ENCODE assay signal across 25 cellular contexts in the genomic region with DNA sequence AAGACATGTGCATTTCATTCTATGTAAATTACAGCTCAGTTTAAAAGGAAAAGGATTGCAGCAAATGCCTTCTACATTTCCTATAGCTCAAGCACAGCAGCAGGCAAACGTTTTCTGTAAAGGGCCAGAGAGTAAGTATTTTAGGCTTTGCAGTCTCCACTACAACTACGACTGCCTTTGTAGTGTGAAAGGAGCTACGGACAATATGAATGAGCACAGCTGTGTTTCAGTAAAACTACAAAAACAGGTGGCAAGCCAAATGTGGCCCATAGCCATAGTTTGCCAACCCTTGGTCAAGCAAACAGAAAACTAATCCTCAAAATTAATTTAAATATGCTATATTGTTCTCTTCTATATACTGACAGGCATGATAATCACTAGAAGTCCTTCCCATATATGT. TPM values are rescaled to one million over a fixed set of nuclear protein-coding genes. Genes with fewer than 3 reads are reported as not detected.
DNase-seq lines count a peak whose midpoint lies in the region; ATAC-seq, FAIRE-seq and TF ChIP-seq lines count a peak whose summit lies in the region.
"Had no signal": no experiment of that assay in that cellular context is flagged by ENCODE, and none has a peak within 500 bp of the region (broad histone marks: within the 10 kb centered on the region; RNA-seq: fewer than 3 reads in every experiment).

No MANE protein-coding gene starts in this region.

- H3K36me3 ChIP-seq in pancreas = no peaks in the 10 kb centered on the region
- no peaks in the 10 kb centered on the region for H3K36me3 ChIP-seq in CD4-positive, alpha-beta memory T cell (ENCODE audit: insufficient read depth, low read length)
- H3K36me3 ChIP-seq: breast epithelium, left lung had no signal

- CTCF ChIA-PET in WTC11 (lab: Charles Lee) = interaction anchor here (1.3 kb wide), 1 partner anchor 228 kb away, joined by 4 read pairs; no protein-coding TSS in a partner anchor
- CTCF ChIA-PET in CD4-positive, alpha-beta memory T cell (lab: Charles Lee; ENCODE audit: partially characterized antibody) = interaction anchor here (2.6 kb wide), 1 partner anchor 228 kb away, joined by 7 read pairs; no protein-coding TSS in a partner anchor

- DNase-seq in T-helper 1 cell = no peak
- DNase-seq in WTC11 (ENCODE audit: low spot score) = no peak
- DNase-seq in pancreas = no peak
- no peak for DNase-seq in NCI-H1930 (lab: John Stamatoyannopoulos, UW)
- DNase-seq in CD4-positive, alpha-beta memory T cell = no peak
- DNase-seq: activated CD4-positive, alpha-beta T cell treated with anti-CD3 and anti-CD28 coated beads, Interleukin-2, amount 50 U/mL, for 48 hours; activated T-cell treated with anti-CD3 and anti-CD28 coated beads, Interleukin-2, amount 50 U/mL, for 24 hours; DMS79 treated with DMSO at 0.1 percent for 48 hours; left lung; NCI-H1436; nucleus accumbens; right cardiac atrium; stimulated activated naive CD4-positive, alpha-beta T cell treated with Interleukin-2 at 50 U/mL for 16 hours; SW 1271 had no signal

- H3K27me3 Mint-ChIP-seq in T-helper 1 cell treated with Interleukin-12 subunit alpha and Interleukin-12 subunit beta and Interleukin-4 antibody, amounts not matched to agents 30 μg/mL and 1 μg/mL, for 36 hours (ENCODE audit: low read depth) = no peaks in the 10 kb centered on the region
- no peaks in the 10 kb centered on the region for H3K27me3 Mint-ChIP-seq in WTC11 (ENCODE audit: low read depth)
- H3K27me3 Mint-ChIP-seq in CD4-positive, alpha-beta memory T cell = no peaks in the 10 kb centered on the region
- H3K27me3 Mint-ChIP-seq: activated T-cell treated with anti-CD3 and anti-CD28 coated beads, Interleukin-2, amount 50 U/mL, for 24 hours; dendritic cell treated with granulocyte-macrophage colony-stimulating factor and Interleukin-4, amounts not matched to agents 40 ng/mL and 50 ng/mL, for 4 days had no signal

- no peak for FAIRE-seq in pancreas (lab: Jason Lieb, UNC)
- FAIRE-seq: A549, frontal cortex, H54 had no signal

- no peak overlapping the region for H3K27ac ChIP-seq in pancreas
- H3K27ac ChIP-seq in CD4-positive, alpha-beta memory T cell (ENCODE audit: low read depth, low read length) = no peak overlapping the region
- H3K27ac ChIP-seq: A549, left lung, tibial nerve had no signal

- no peaks in the 10 kb centered on the region for H3K27me3 ChIP-seq in pancreas
- H3K27me3 ChIP-seq in CD4-positive, alpha-beta memory T cell (ENCODE audit: insufficient read depth, low read length) = no peaks in the 10 kb centered on the region
- H3K27me3 ChIP-seq: breast epithelium, left lung, tibial nerve had no signal

- WGBS in pancreas, 2 donors = 22 to 28% methylated on average over 3 of the region's 3 CpGs

- no peak overlapping the region for H3K4me3 Mint-ChIP-seq in T-helper 1 cell treated with Interleukin-12 subunit alpha and Interleukin-12 subunit beta and Interleukin-4 antibody, amounts not matched to agents 30 μg/mL and 1 μg/mL, for 36 hours
- H3K4me3 Mint-ChIP-seq in WTC11 = no peak overlapping the region
- H3K4me3 Mint-ChIP-seq in CD4-positive, alpha-beta memory T cell = peak overlapping the region in 1 of 8 donors; percentile 72
- H3K4me3 Mint-ChIP-seq: activated T-cell treated with anti-CD3 and anti-CD28 coated beads, Interleukin-2, amount 50 U/mL, for 24 hours; CD14-positive monocyte; dendritic cell treated with granulocyte-macrophage colony-stimulating factor and Interleukin-4, amounts not matched to agents 40 ng/mL and 50 ng/mL, for 4 days had no signal

- peaks cover 16% of the 10 kb centered on the region for H3K9me3 Mint-ChIP-seq in T-helper 1 cell treated with Interleukin-12 subunit alpha and Interleukin-12 subunit beta and Interleukin-4 antibody, amounts not matched to agents 30 μg/mL and 1 μg/mL, for 36 hours
- no peaks in the 10 kb centered on the region for H3K9me3 Mint-ChIP-seq in WTC11
- peaks cover 0 to 17% (median 7%) of the 10 kb centered on the region in 8 donors for H3K9me3 Mint-ChIP-seq in CD4-positive, alpha-beta memory T cell
- H3K9me3 Mint-ChIP-seq: activated T-cell treated with anti-CD3 and anti-CD28 coated beads, Interleukin-2, amount 50 U/mL, for 24 hours; dendritic cell treated with granulocyte-macrophage colony-stimulating factor and Interleukin-4, amounts not matched to agents 40 ng/mL and 50 ng/mL, for 4 days had no signal

- peaks cover 34% of the 10 kb centered on the region for H3K36me3 Mint-ChIP-seq in T-helper 1 cell treated with Interleukin-12 subunit alpha and Interleukin-12 subunit beta and Interleukin-4 antibody, amounts not matched to agents 30 μg/mL and 1 μg/mL, for 36 hours (ENCODE audit: low read depth)
- 0 out of 2 replicates have a peak, but pooled peaks cover 2% of the 10 kb centered on the region for H3K36me3 Mint-ChIP-seq in WTC11
- H3K36me3 Mint-ChIP-seq in CD4-positive, alpha-beta memory T cell = peaks cover 36 to 39% of the 10 kb centered on the region in 2 donors

- no peaks in the 10 kb centered on the region for H3K9me3 ChIP-seq in pancreas
- H3K9me3 ChIP-seq in CD4-positive, alpha-beta memory T cell (ENCODE audit: control insufficient read depth in 1 of 2, low read length in 2 of 2) = peaks cover 0 to 4% of the 10 kb centered on the region in 2 donors
- H3K9me3 ChIP-seq: A549, left lung had no signal

- peaks cover 44% of the 10 kb centered on the region for H3K4me1 Mint-ChIP-seq in T-helper 1 cell treated with Interleukin-12 subunit alpha and Interleukin-12 subunit beta and Interleukin-4 antibody, amounts not matched to agents 30 μg/mL and 1 μg/mL, for 36 hours (ENCODE audit: low read depth)
- H3K4me1 Mint-ChIP-seq in WTC11 = peaks cover 64% of the 10 kb centered on the region
- H3K4me1 Mint-ChIP-seq in CD4-positive, alpha-beta memory T cell = peaks cover 44 to 82% (median 65%) of the 10 kb centered on the region in 4 donors

- POLR2A ChIA-PET in WTC11 (lab: Charles Lee) = interaction anchor here (0.6 kb wide), 1 partner anchor 378 kb away, joined by 5 read pairs; no protein-coding TSS in a partner anchor
- POLR2A ChIA-PET in CD4-positive, alpha-beta memory T cell (lab: Charles Lee; ENCODE audit: partially characterized antibody) = no interaction called here

- TF ChIP-seq CTCF in WTC11 (IDR thresholded peaks at IDR 0.05) (no peak), pancreas (IDR thresholded peaks at IDR 0.05) (no peak)

- ATAC-seq in HG03442 (IDR thresholded peaks at IDR 0.05; ENCODE audit: unreplicated experiment) (peak; percentile 41), WTC11 (no peak), pancreas (peak; percentile 23 to 67 (median 50)), GM21619 (IDR thresholded peaks at IDR 0.05; ENCODE audit: unreplicated experiment) (no peak)
- ATAC-seq: A549; activated naive CD4-positive, alpha-beta T cell treated with anti-CD3 and anti-CD28 coated beads, Interleukin-2, amount 50 U/mL, for 72 hours; left lung; right cardiac atrium had no signal

- peak overlapping the region; percentile 36 for H3K27ac Mint-ChIP-seq in T-helper 1 cell treated with Interleukin-12 subunit alpha and Interleukin-12 subunit beta and Interleukin-4 antibody, amounts not matched to agents 30 μg/mL and 1 μg/mL, for 36 hours
- H3K27ac Mint-ChIP-seq in WTC11 = peak overlapping the region; percentile 66
- H3K27ac Mint-ChIP-seq in CD4-positive, alpha-beta memory T cell = peak overlapping the region in 1 of 7 donors; percentile 29
- H3K27ac Mint-ChIP-seq: activated naive CD4-positive, alpha-beta T cell treated with anti-CD3 and anti-CD28 coated beads, Interleukin-2, amount 50 U/mL, for 72 hours; activated T-cell treated with anti-CD3 and anti-CD28 coated beads, Interleukin-2, amount 50 U/mL, for 24 hours had no signal

- H3K4me1 ChIP-seq in pancreas = peaks cover 0 to 34% (median 26%) of the 10 kb centered on the region in 3 donors
- peaks cover 66% of the 10 kb centered on the region for H3K4me1 ChIP-seq in CD4-positive, alpha-beta memory T cell (ENCODE audit: insufficient read depth, low read length)

- intact Hi-C loops in pancreas (cut with DNase I) = no loop called here
- intact Hi-C loops in CD4-positive, alpha-beta memory T cell (cut with micrococcal nuclease) = no loop called here

- H3K4me3 ChIP-seq in pancreas = no peak overlapping the region
- no peak overlapping the region for H3K4me3 ChIP-seq in CD4-positive, alpha-beta memory T cell (ENCODE audit: low read length in 2 of 2)
- H3K4me3 ChIP-seq: A549, breast epithelium, left lung, tibial nerve had no signal

TF ChIP-seq in WTC11, 78 proteins besides CTCF, POLR2A, EP300 and RAD21:
- TF ChIP-seq ZMAT4 (CRISPR knock-in tag; IDR thresholded peaks at IDR 0.05) (no peak), NFE2L1 (CRISPR knock-in tag; IDR thresholded peaks at IDR 0.05) (no peak), TEAD1 (CRISPR knock-in tag; IDR thresholded peaks at IDR 0.05) (no peak)

RNA-seq across cellular contexts. Expression of gene PTBP3, which starts 7.2 kb away (rescaled TPM):
- total RNA-seq in WTC11 (2021) = 97.5 to 108 TPM (median 100 TPM) in 3 replicates
- total RNA-seq in pancreas = 10 to 100 TPM; 23.7 to 51.5 (median 39.4) TPM
- 1 to 10 TPM; 4.4 to 8.6 TPM for polyA plus RNA-seq in pancreas
- total RNA-seq in CD4-positive, alpha-beta memory T cell = 100 to 1,000 TPM; 133 to 139 TPM
- 10 to 100 TPM; 30.0 to 44.4 TPM for polyA plus RNA-seq in CD4-positive, alpha-beta memory T cell

RNA-seq across cellular contexts. Expression of gene HSDL2, which starts 53.7 kb away (rescaled TPM):
- total RNA-seq in WTC11 (2021) (13.8 to 15.3 TPM (median 14.3 TPM) in 3 replicates), pancreas (10 to 100 TPM; 11.3 to 20.4 (median 15.4) TPM)
- polyA plus RNA-seq in pancreas = 10 to 100 TPM in 1 of 2 donors, 1 to 10 TPM in 1; 9.4 to 11.9 TPM
- 10 to 100 TPM; 12.4 to 15.3 TPM for total RNA-seq in CD4-positive, alpha-beta memory T cell
- polyA plus RNA-seq in CD4-positive, alpha-beta memory T cell = 10 to 100 TPM; 14.8 to 21.7 TPM

Comparison
In these comparisons a context has a peak if more than half of its experiments do, and no peak if none do; other contexts are left out.
1. ATAC-seq: peak in HG03442 (single experiment) and pancreas (4 of 4); none in WTC11 (single experiment) and GM21619 (single experiment).